In the genomic region with DNA sequence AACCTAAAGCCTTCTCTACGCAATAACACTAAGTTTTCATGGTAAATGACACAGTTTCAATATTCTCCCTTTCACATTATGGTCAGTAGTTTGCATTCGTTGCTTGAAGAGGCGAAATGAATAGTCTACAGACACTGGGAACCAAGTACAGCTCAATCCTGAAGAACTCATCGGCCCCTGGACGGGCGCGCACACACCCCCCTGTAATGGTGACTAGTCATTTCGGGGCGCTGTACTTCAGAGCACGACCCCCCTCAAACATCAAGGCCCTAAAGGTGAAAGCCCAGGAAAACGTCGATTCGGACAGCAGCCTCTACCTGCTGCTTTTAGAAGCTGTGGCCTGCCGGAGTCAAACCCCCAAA, we compare ENCODE assay signal across 8 cellular contexts. TPM values are rescaled to one million over a fixed set of nuclear protein-coding genes. Genes with fewer than 3 reads are reported as not detected.
DNase-seq lines count a peak whose midpoint lies in the region; ATAC-seq and TF ChIP-seq lines count a peak whose summit lies in the region.

No MANE protein-coding gene starts in this region.

- H3K4me3 Mint-ChIP-seq in activated naive CD4-positive, alpha-beta T cell treated with anti-CD3 and anti-CD28 coated beads, Interleukin-2, amount 50 U/mL, for 24 hours, result peak overlapping the region; percentile 98
- H3K4me3 Mint-ChIP-seq in neural crest cell, result peak overlapping the region; percentile 100

- peaks cover 1% of the 10 kb centered on the region for H3K36me3 Mint-ChIP-seq in activated naive CD4-positive, alpha-beta T cell treated with anti-CD3 and anti-CD28 coated beads, Interleukin-2, amount 50 U/mL, for 24 hours
- no peaks in the 10 kb centered on the region for H3K36me3 Mint-ChIP-seq in neural crest cell (ENCODE audit: low read depth)

- ATAC-seq in GM21619 (IDR thresholded peaks at IDR 0.05; ENCODE audit: unreplicated experiment) (no peak), HG03378 (IDR thresholded peaks at IDR 0.05; ENCODE audit: unreplicated experiment) (no peak), HG03457 (IDR thresholded peaks at IDR 0.05; ENCODE audit: unreplicated experiment) (no peak)

- no peak for TF ChIP-seq CTCF in neural crest cell (conservative IDR thresholded peaks at IDR 0.05)

- H3K27me3 Mint-ChIP-seq in activated naive CD4-positive, alpha-beta T cell treated with anti-CD3 and anti-CD28 coated beads, Interleukin-2, amount 50 U/mL, for 24 hours, result no peaks in the 10 kb centered on the region
- no peaks in the 10 kb centered on the region for H3K27me3 Mint-ChIP-seq in neural crest cell (ENCODE audit: low read depth)

- H3K27ac ChIP-seq in epithelial cell of prostate, result peak overlapping the region; percentile 84

- no peak for DNase-seq in activated naive CD4-positive, alpha-beta T cell (lab: John Stamatoyannopoulos, UW)
- DNase-seq in SK-N-DZ (ENCODE audit: low spot score), result peak; percentile 17
- no peak for DNase-seq in epithelial cell of prostate (ENCODE audit: low read depth, low spot score)
- DNase-seq in neural crest cell (ENCODE audit: low read depth, low spot score), result no peak

- no peaks in the 10 kb centered on the region for H3K9me3 Mint-ChIP-seq in activated naive CD4-positive, alpha-beta T cell treated with anti-CD3 and anti-CD28 coated beads, Interleukin-2, amount 50 U/mL, for 24 hours
- H3K9me3 Mint-ChIP-seq in neural crest cell, result no peaks in the 10 kb centered on the region

- H3K4me1 Mint-ChIP-seq in activated naive CD4-positive, alpha-beta T cell treated with anti-CD3 and anti-CD28 coated beads, Interleukin-2, amount 50 U/mL, for 24 hours, result peaks cover 43% of the 10 kb centered on the region
- H3K4me1 Mint-ChIP-seq in neural crest cell, result peaks cover 40% of the 10 kb centered on the region

- H3K27ac Mint-ChIP-seq in activated naive CD4-positive, alpha-beta T cell treated with anti-CD3 and anti-CD28 coated beads, Interleukin-2, amount 50 U/mL, for 24 hours, result peak overlapping the region; percentile 99
- H3K27ac Mint-ChIP-seq in neural crest cell (ENCODE audit: unreplicated experiment), result peak overlapping the region; percentile 94

RNA-seq across cellular contexts. Expression of gene NT5C2, which starts 1.0 kb away (rescaled TPM):
- polyA plus RNA-seq in SK-N-DZ (2014; cell fraction: cytosol; rRNA removed), result 26.0 and 28.0 TPM in 2 replicates
- polyA plus RNA-seq in SK-N-DZ (2014; cell fraction: nucleus; rRNA removed), result 37.3 and 50.9 TPM in 2 replicates
- 71.3 and 71.6 TPM in 2 replicates for total RNA-seq in neural crest cell

RNA-seq across cellular contexts. Expression of gene RPEL1, which starts 53.6 kb away (rescaled TPM):
- polyA plus RNA-seq in SK-N-DZ (2014; cell fraction: cytosol; rRNA removed), result not detected in 2 replicates
- not detected in 2 replicates for polyA plus RNA-seq in SK-N-DZ (2014; cell fraction: nucleus; rRNA removed)
- total RNA-seq in neural crest cell, result not detected in 2 replicates
